In genomic region chr5:150263801-150264621, GRCh38 we compare ENCODE assay signal across 9 cellular contexts. TPM values are rescaled to one million over a fixed set of nuclear protein-coding genes. Genes with fewer than 3 reads are reported as not detected.
DNase-seq lines count a peak whose midpoint lies in the region; ATAC-seq and TF ChIP-seq lines count a peak whose summit lies in the region.
"Had no signal": no experiment of that assay in that cellular context is flagged by ENCODE, and none has a peak within 500 bp of the region (broad histone marks: within the 10 kb centered on the region; RNA-seq: fewer than 3 reads in every experiment).

No MANE protein-coding gene starts in this region.

- ATAC-seq in HG02840 (IDR thresholded peaks at IDR 0.05; ENCODE audit: low FRiP score, unreplicated experiment): no peak
- ATAC-seq in GM18511 (IDR thresholded peaks at IDR 0.05; ENCODE audit: unreplicated experiment): no peak

- peak overlapping the region; percentile 83 for H3K4me2 ChIP-seq in BLaER1
- peak overlapping the region; percentile 29 for H3K4me2 ChIP-seq in mammary epithelial cell (ENCODE audit: insufficient read depth, low read depth, low read length)
- no peak overlapping the region for H3K4me2 ChIP-seq in mesendoderm (ENCODE audit: low read length)

- WGBS in mammary epithelial cell (ENCODE audit: low coverage, missing lambda C conversion rate): 22% methylated on average over 10 of the region's 11 CpGs
- WGBS in mesendoderm (ENCODE audit: extremely low coverage, insufficient coverage, low lambda C conversion rate): no CpG with 5 or more reads among the region's 11 CpGs

- H3K23ac ChIP-seq in mesendoderm (ENCODE audit: low read length): no peak overlapping the region

- H3K9me3 ChIP-seq in BLaER1: no peaks in the 10 kb centered on the region
- H3K9me3 ChIP-seq in mammary epithelial cell (replicated peaks; ENCODE audit: insufficient read depth, low read length): no peaks in the 10 kb centered on the region
- H3K9me3 ChIP-seq in ascending aorta: no peaks in the 10 kb centered on the region

- no peak overlapping the region for H4K8ac ChIP-seq in mesendoderm (ENCODE audit: low read depth, low read length)

- H3K56ac ChIP-seq in mesendoderm (ENCODE audit: low read length): peak overlapping the region; percentile 3

- H2AK5ac ChIP-seq in mesendoderm (ENCODE audit: low read length): no peak overlapping the region

- no peaks in the 10 kb centered on the region for H4K20me1 ChIP-seq in BLaER1
- no peaks in the 10 kb centered on the region for H4K20me1 ChIP-seq in mammary epithelial cell (ENCODE audit: insufficient read depth, low read length)

- H3K9ac ChIP-seq in BLaER1 (peak overlapping the region; percentile 52; the same call in 1 of the 2 replicates), mammary epithelial cell (ENCODE audit: insufficient read depth, low read length) (no peak overlapping the region), mesendoderm (ENCODE audit: low read length) (no peak overlapping the region)

- H2BK120ac ChIP-seq in mesendoderm (ENCODE audit: low read depth, low read length): no peak overlapping the region

- H3K79me2 ChIP-seq in mammary epithelial cell (ENCODE audit: insufficient read depth, low read length) (no peaks in the 10 kb centered on the region), mesendoderm (ENCODE audit: control insufficient read depth, insufficient read depth, low read length) (no peaks in the 10 kb centered on the region)

- no peak overlapping the region for H3K4ac ChIP-seq in mesendoderm (ENCODE audit: low read depth, low read length)

- H3K4me3 ChIP-seq in BLaER1 (peak overlapping the region; percentile 51; the same call in 1 of the 2 replicates), NB4 (ENCODE audit: low read depth, low read length) (no peak overlapping the region), mammary epithelial cell (replicated peaks in 1 of 3; ENCODE audit: insufficient read depth in 1 of 3, low read depth in 2 of 3, low read length in 3 of 3) (no peak overlapping the region), mesendoderm (ENCODE audit: low read length) (no peak overlapping the region), ascending aorta (no peak overlapping the region)

- TF ChIP-seq CTCF in NB4 (IDR thresholded peaks at IDR 0.05; ENCODE audit: low read depth, low read length) (no peak), mammary epithelial cell (conservative IDR thresholded peaks at IDR 0.05 in 1 of 2, IDR thresholded peaks at IDR 0.05 in 1 of 2; ENCODE audit: extremely low read depth in 1 of 2, insufficient read depth in 1 of 2, low read depth in 1 of 2, low read length in 2 of 2) (no peak), ascending aorta (IDR thresholded peaks at IDR 0.05) (no peak)

- no peak overlapping the region for H4K5ac ChIP-seq in mesendoderm (ENCODE audit: low read length)

- no peaks in the 10 kb centered on the region for H3K36me3 ChIP-seq in BLaER1
- H3K36me3 ChIP-seq in mammary epithelial cell (ENCODE audit: insufficient read depth, low read length): no peaks in the 10 kb centered on the region
- no peaks in the 10 kb centered on the region for H3K36me3 ChIP-seq in mesendoderm (ENCODE audit: control insufficient read depth, insufficient read depth, low read length)
- H3K36me3 ChIP-seq in ascending aorta: no peaks in the 10 kb centered on the region

- dilution Hi-C loops in mammary epithelial cell (cut with HindIII; ENCODE audit: low sequenced_read_pairs): no loop called here

- intact Hi-C loops in mammary epithelial cell (cut with micrococcal nuclease) (loop anchor here (1.0 to 5.0 kb wide), 2 partner anchors 33 to 56 kb away; no protein-coding TSS in a partner anchor), ascending aorta (cut with DNase I) (no loop called here)

- CTCF ChIA-PET in mammary epithelial cell (lab: Charles Lee; ENCODE audit: low non-redundant PET): no interaction called here

- H3K27ac ChIP-seq in BLaER1 (peak overlapping the region; percentile 67), mammary epithelial cell (ENCODE audit: insufficient read depth, low read depth, low read length) (no peak overlapping the region), mesendoderm (ENCODE audit: low read depth, low read length) (no peak overlapping the region), ascending aorta (no peak overlapping the region)

- H3K18ac ChIP-seq in mesendoderm (ENCODE audit: low read length): no peak overlapping the region

- H3K4me1 ChIP-seq in BLaER1 (peaks cover 73% of the 10 kb centered on the region), mammary epithelial cell (ENCODE audit: insufficient read depth, low read length) (peaks cover 30% of the 10 kb centered on the region), mesendoderm (ENCODE audit: control insufficient read depth, low read depth, low read length) (no peaks in the 10 kb centered on the region), ascending aorta (no peaks in the 10 kb centered on the region)

- no peak for TF ChIP-seq POLR2A in NB4 (IDR thresholded peaks at IDR 0.05; ENCODE audit: extremely low read depth, insufficient read length)

- in situ Hi-C loops in mammary epithelial cell (cut with MboI; ENCODE audit: low sequenced_read_pairs in 2 of 2): loop anchor here in 1 of 2 donors (5.0 to 10.0 kb wide), 2 partner anchors 91 to 173 kb away; partner anchors contain the start of gene TCOF1

- H2BK5ac ChIP-seq in mesendoderm (ENCODE audit: low read length): no peak overlapping the region

- no TSS peak for BruUV-seq in mammary epithelial cell (replicated peaks; lab: Mats Ljungman, UMichigan)

- no peak overlapping the region for H2BK15ac ChIP-seq in mesendoderm (replicated peaks; ENCODE audit: low read depth)

- no peaks in the 10 kb centered on the region for H3K79me1 ChIP-seq in mesendoderm (ENCODE audit: low read length)

- H3K27me3 ChIP-seq in BLaER1 (no peaks in the 10 kb centered on the region), mammary epithelial cell (ENCODE audit: insufficient read depth, low read length) (no peaks in the 10 kb centered on the region), mesendoderm (ENCODE audit: insufficient read depth, low read length, poor library complexity) (no peaks in the 10 kb centered on the region), ascending aorta (no peaks in the 10 kb centered on the region)

- H2AFZ ChIP-seq in mammary epithelial cell (ENCODE audit: low read depth, low read length): peak overlapping the region; percentile 3

- DNase-seq in NB4 (ENCODE audit: low read depth): peak; percentile 64
- peak; percentile 98 for DNase-seq in mammary epithelial cell
- DNase-seq in mesendoderm: no peak
- no peak for DNase-seq in ascending aorta (ENCODE audit: low spot score in 2 of 2)
- no peak for DNase-seq in stimulated activated naive CD4-positive, alpha-beta T cell (lab: John Stamatoyannopoulos, UW)
- DNase-seq: NCI-H526 had no signal

RNA-seq across cellular contexts. Expression of gene CAMK2A, which starts 25.6 kb away (rescaled TPM):
- total RNA-seq in mammary epithelial cell (under 1 TPM; 0.33 to 0.45 TPM), ascending aorta (not detected)
- polyA plus RNA-seq in mammary epithelial cell: 0.09 TPM
- not detected for polyA minus RNA-seq in mammary epithelial cell
- polyA plus RNA-seq in mesendoderm (2013, experiment 1 of 2): 0.01 TPM
- not detected for polyA plus RNA-seq in mesendoderm (2013, experiment 2 of 2)

RNA-seq across cellular contexts. Expression of gene ARSI, which starts 38.7 kb away (rescaled TPM):
- total RNA-seq in mammary epithelial cell (10 to 100 TPM in 1 of 2 donors, 1 to 10 TPM in 1; 9.2 to 38.8 TPM), ascending aorta (not detected)
- polyA plus RNA-seq in mammary epithelial cell: 20.3 TPM
- polyA minus RNA-seq in mammary epithelial cell: 6.9 TPM
- polyA plus RNA-seq in mesendoderm (2013, experiment 1 of 2): 2.4 TPM
- polyA plus RNA-seq in mesendoderm (2013, experiment 2 of 2): 2.6 TPM

Comparison
In these comparisons a context has a peak if more than half of its experiments do, and no peak if none do; other contexts are left out.
1. DNase-seq: peak in NB4 (single experiment) and mammary epithelial cell (single experiment); none in mesendoderm (single experiment), ascending aorta (0 of 2) and stimulated activated naive CD4-positive, alpha-beta T cell (0 of 6).
2. RNA of gene ARSI, which starts 38.7 kb away (total RNA-seq): 9.2 to 38.8 TPM in mammary epithelial cell; not detected in ascending aorta (single experiment); every median in the first group is over 10 times any median in the second.